In genomic region chr6:3455490-3456394, GRCh38 we compare ENCODE assay signal across 9 cellular contexts. TPM values are rescaled to one million over a fixed set of nuclear protein-coding genes. Genes with fewer than 3 reads are reported as not detected.
A peak's percentile ranks its signal among the peaks of the same experiment; 100 is the strongest.
DNase-seq lines count a peak whose midpoint lies in the region; ATAC-seq and TF ChIP-seq lines count a peak whose summit lies in the region.
"Had no signal": no experiment of that assay in that cellular context is flagged by ENCODE, and none has a peak within 500 bp of the region (broad histone marks: within the 10 kb centered on the region; RNA-seq: fewer than 3 reads in every experiment).

No MANE protein-coding gene starts in this region.

- H3K9me3 Mint-ChIP-seq in activated B cell treated with CpG ODN at 0.5 μM for 24 hours (no peaks in the 10 kb centered on the region), glutamatergic neuron (ENCODE audit: unreplicated experiment) (peaks cover 5% of the 10 kb centered on the region)
- H3K9me3 Mint-ChIP-seq in activated T-helper 17 cell treated with anti-CD3 and anti-CD28 coated beads, Interleukin-2, amount 50 U/mL, for 72 hours = no peaks in the 10 kb centered on the region
- H3K9me3 Mint-ChIP-seq: dendritic cell treated with granulocyte-macrophage colony-stimulating factor and Interleukin-4, amounts not matched to agents 40 ng/mL and 50 ng/mL, for 4 days had no signal

- H3K36me3 Mint-ChIP-seq in activated B cell treated with CpG ODN at 0.5 μM for 24 hours (ENCODE audit: low read depth) (no peaks in the 10 kb centered on the region), glutamatergic neuron (ENCODE audit: unreplicated experiment) (no peaks in the 10 kb centered on the region)
- no peaks in the 10 kb centered on the region for H3K36me3 Mint-ChIP-seq in activated T-helper 17 cell treated with anti-CD3 and anti-CD28 coated beads, Interleukin-2, amount 50 U/mL, for 72 hours (ENCODE audit: low read depth)

- no peak for ATAC-seq in activated B cell treated with CpG ODN at 0.5 μM for 24 hours (ENCODE audit: low read depth)
- ATAC-seq in HG02840 (IDR thresholded peaks at IDR 0.05; ENCODE audit: low FRiP score, unreplicated experiment) = no peak
- ATAC-seq in HG02678 (IDR thresholded peaks at IDR 0.05; ENCODE audit: unreplicated experiment) = no peak
- no peak for ATAC-seq in activated T-helper 17 cell treated with anti-CD3 and anti-CD28 coated beads, Interleukin-2, amount 50 U/mL, for 72 hours (replicated peaks)

- peak overlapping the region; percentile 63 to 84 for H3K27ac ChIP-seq in prostate gland

- CTCF ChIA-PET in activated B cell treated with CpG ODN at 0.5 μM for 24 hours (lab: Charles Lee) = interaction anchor here (1.2 to 1.4 kb wide), 2 partner anchors 176 to 553 kb away, joined by 3 read pairs; no protein-coding TSS in a partner anchor

- POLR2A ChIA-PET in activated B cell treated with CpG ODN at 0.5 μM for 24 hours (lab: Charles Lee) = no interaction called here

- intact Hi-C loops in activated B cell treated with CpG ODN at 0.5 μM for 24 hours (cut with micrococcal nuclease) = loop anchor here (2.0 to 5.0 kb wide), 2 partner anchors 99 to 277 kb away; no protein-coding TSS in a partner anchor
- intact Hi-C loops in prostate gland (cut with DNase I) = loop anchor here (5.0 to 10.0 kb wide), 3 partner anchors 98 to 279 kb away; no protein-coding TSS in a partner anchor

- TF ChIP-seq CTCF in activated B cell treated with CpG ODN at 0.5 μM for 24 hours (IDR thresholded peaks at IDR 0.05) (no peak), glutamatergic neuron (IDR thresholded peaks at IDR 0.05; ENCODE audit: partially characterized antibody, unreplicated experiment) (no peak), prostate gland (IDR thresholded peaks at IDR 0.05) (no peak)

- under 1% methylated on average over 40 of the region's 61 CpGs for WGBS in prostate gland

- peak overlapping the region; percentile 68 for H3K4me3 ChIP-seq in prostate gland

- H3K9me3 ChIP-seq in prostate gland = no peaks in the 10 kb centered on the region

- TF ChIP-seq POLR2A in prostate gland (IDR thresholded peaks at IDR 0.05) = no peak

- H3K4me1 Mint-ChIP-seq in activated B cell treated with CpG ODN at 0.5 μM for 24 hours (peaks cover 5% of the 10 kb centered on the region), glutamatergic neuron (ENCODE audit: low read depth, unreplicated experiment) (peaks cover 21% of the 10 kb centered on the region)
- peaks cover 6% of the 10 kb centered on the region for H3K4me1 Mint-ChIP-seq in activated T-helper 17 cell treated with anti-CD3 and anti-CD28 coated beads, Interleukin-2, amount 50 U/mL, for 72 hours

- H3K4me3 Mint-ChIP-seq in activated B cell treated with CpG ODN at 0.5 μM for 24 hours (no peak overlapping the region), glutamatergic neuron (ENCODE audit: unreplicated experiment) (no peak overlapping the region)
- no peak overlapping the region for H3K4me3 Mint-ChIP-seq in activated T-helper 17 cell treated with anti-CD3 and anti-CD28 coated beads, Interleukin-2, amount 50 U/mL, for 72 hours
- H3K4me3 Mint-ChIP-seq: dendritic cell treated with granulocyte-macrophage colony-stimulating factor and Interleukin-4, amounts not matched to agents 40 ng/mL and 50 ng/mL, for 4 days had no signal

- no peaks in the 10 kb centered on the region for H3K36me3 ChIP-seq in prostate gland

- peaks cover 34% of the 10 kb centered on the region for H3K27me3 Mint-ChIP-seq in activated B cell treated with CpG ODN at 0.5 μM for 24 hours
- H3K27me3 Mint-ChIP-seq in glutamatergic neuron (ENCODE audit: unreplicated experiment) = peaks cover 2% of the 10 kb centered on the region
- H3K27me3 Mint-ChIP-seq in activated T-helper 17 cell treated with anti-CD3 and anti-CD28 coated beads, Interleukin-2, amount 50 U/mL, for 72 hours = peaks cover 19% of the 10 kb centered on the region

- H3K4me1 ChIP-seq in prostate gland (replicated peaks) = no peaks in the 10 kb centered on the region

- peak; percentile 44 for DNase-seq in activated T-cell treated with anti-CD3 and anti-CD28 coated beads, Interleukin-2, amount 50 U/mL, for 1 hour
- DNase-seq in activated T-cell treated with anti-CD3 and anti-CD28 coated beads for 4 hours (no peak), activated B cell treated with CpG ODN at 0.5 μM for 24 hours (peak; percentile 21), glutamatergic neuron (peak; percentile 68), prostate gland (ENCODE audit: low spot score) (peak; percentile 25)

- no peaks in the 10 kb centered on the region for H3K27me3 ChIP-seq in prostate gland (replicated peaks; ENCODE audit: insufficient read depth)

- no peak overlapping the region for H3K27ac Mint-ChIP-seq in activated B cell treated with CpG ODN at 0.5 μM for 24 hours
- no peak overlapping the region for H3K27ac Mint-ChIP-seq in glutamatergic neuron (ENCODE audit: unreplicated experiment)
- no peak overlapping the region for H3K27ac Mint-ChIP-seq in activated T-helper 17 cell treated with anti-CD3 and anti-CD28 coated beads, Interleukin-2, amount 50 U/mL, for 72 hours
- H3K27ac Mint-ChIP-seq: dendritic cell treated with granulocyte-macrophage colony-stimulating factor and Interleukin-4, amounts not matched to agents 40 ng/mL and 50 ng/mL, for 4 days had no signal

RNA-seq across cellular contexts. Expression of gene SLC22A23, which starts 1.1 kb away (rescaled TPM):
- total RNA-seq in activated B cell treated with CpG ODN at 0.5 μM for 24 hours (0.24 and 0.95 TPM in 2 replicates), glutamatergic neuron (ENCODE audit: unreplicated experiment) (102 TPM), prostate gland (100 to 1,000 TPM in 1 of 2 donors, 10 to 100 TPM in 1; 53.1 to 129 TPM)
- under 1 TPM; 0.13 to 0.45 TPM for total RNA-seq in activated T-helper 17 cell treated with anti-CD3 and anti-CD28 coated beads, Interleukin-2, amount 50 U/mL, for 72 hours

Comparison
In these comparisons a context has a peak if more than half of its experiments do, and no peak if none do; other contexts are left out.
1. RNA of gene SLC22A23, which starts 1.1 kb away (total RNA-seq): 53.1 to 129 TPM in prostate gland and 102 TPM in glutamatergic neuron (single experiment); 0.24 to 0.95 TPM in activated B cell treated with CpG ODN at 0.5 μM for 24 hours and 0.13 to 0.45 TPM in activated T-helper 17 cell treated with anti-CD3 and anti-CD28 coated beads, Interleukin-2, amount 50 U/mL, for 72 hours; every median in the first group is over 10 times any median in the second.